In the genomic region with DNA sequence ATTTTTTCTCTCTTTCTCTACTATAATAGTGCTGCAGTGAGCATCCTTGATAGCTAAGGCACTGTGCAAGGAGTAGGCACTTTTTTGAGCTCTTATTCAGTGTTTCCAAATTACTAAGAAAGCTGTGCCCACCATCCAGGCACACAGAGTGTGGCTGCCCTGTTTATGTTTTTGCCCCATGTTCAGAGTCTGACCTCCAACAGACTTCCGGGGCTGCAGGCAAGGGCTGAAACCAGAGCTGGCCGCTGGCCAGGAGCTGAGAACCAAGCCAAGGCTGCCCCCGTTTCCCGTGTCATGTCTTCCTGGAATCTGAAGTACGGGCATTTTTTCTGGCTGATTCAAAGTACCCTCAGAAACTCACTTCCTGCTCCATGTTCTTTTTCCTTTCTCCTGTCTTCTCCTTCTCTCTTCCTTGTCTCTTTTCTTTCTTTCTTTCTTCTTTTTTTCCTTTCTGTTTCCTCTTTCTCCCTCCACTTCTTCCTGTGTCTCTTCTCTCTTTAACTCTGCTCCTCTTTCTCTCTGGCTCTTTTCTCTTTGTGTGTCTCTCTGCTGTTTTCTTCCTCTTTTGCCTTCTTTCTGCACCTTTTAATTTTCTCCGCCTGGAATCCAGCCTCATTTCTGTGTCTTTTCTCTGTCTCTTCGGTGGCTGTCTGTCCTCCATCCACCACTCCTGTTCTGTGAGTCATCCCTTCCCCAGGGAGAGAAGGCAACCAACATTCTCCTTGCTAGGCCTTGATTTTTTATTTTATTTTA, we compare ENCODE assay signal across 8 cellular contexts. TPM values are rescaled to one million over a fixed set of nuclear protein-coding genes. Genes with fewer than 3 reads are reported as not detected.
A peak's percentile ranks its signal among the peaks of the same experiment; 100 is the strongest.
DNase-seq lines count a peak whose midpoint lies in the region; ATAC-seq lines count a peak whose summit lies in the region.

No MANE protein-coding gene starts in this region.

- H3K36me3 Mint-ChIP-seq in activated T-cell treated with anti-CD3 and anti-CD28 coated beads, Interleukin-2, amount 50 U/mL, for 24 hours (ENCODE audit: low read depth), result no peaks in the 10 kb centered on the region

- H3K27me3 Mint-ChIP-seq in activated T-cell treated with anti-CD3 and anti-CD28 coated beads, Interleukin-2, amount 50 U/mL, for 24 hours, result peaks cover 4% of the 10 kb centered on the region

- H3K4me3 Mint-ChIP-seq in activated T-cell treated with anti-CD3 and anti-CD28 coated beads, Interleukin-2, amount 50 U/mL, for 24 hours, result peak overlapping the region; percentile 58

- no peaks in the 10 kb centered on the region for H3K9me3 Mint-ChIP-seq in activated T-cell treated with anti-CD3 and anti-CD28 coated beads, Interleukin-2, amount 50 U/mL, for 24 hours

- H3K4me1 Mint-ChIP-seq in activated T-cell treated with anti-CD3 and anti-CD28 coated beads, Interleukin-2, amount 50 U/mL, for 24 hours (ENCODE audit: low read depth), result peaks cover 15% of the 10 kb centered on the region

- no peak for ATAC-seq in GM19035 (IDR thresholded peaks at IDR 0.05; ENCODE audit: unreplicated experiment)

- peak overlapping the region; percentile 95 for H3K27ac Mint-ChIP-seq in activated T-cell treated with anti-CD3 and anti-CD28 coated beads, Interleukin-2, amount 50 U/mL, for 24 hours

- DNase-seq in NCI-H2171 treated with DMSO at 0.1 percent for 48 hours (lab: John Stamatoyannopoulos, UW) (peak; percentile 51), NCI-H2171 (lab: John Stamatoyannopoulos, UW) (no peak), H4 (ENCODE audit: low spot score) (peak; percentile 84), NCI-H2029 treated with DMSO at 0.1 percent for 48 hours (lab: John Stamatoyannopoulos, UW) (peak; percentile 55), head of caudate nucleus (peak; percentile 29 to 85 (median 68)), posterior vena cava (ENCODE audit: low spot score) (peak; percentile 91)
- DNase-seq in activated T-cell treated with anti-CD3 and anti-CD28 coated beads, Interleukin-2, amount 50 U/mL, for 24 hours, result peak; percentile 54

- intact Hi-C loops in head of caudate nucleus (cut with DNase I), result no loop called here
- intact Hi-C loops in posterior vena cava (cut with DNase I), result no loop called here

RNA-seq across cellular contexts. Expression of gene KCTD14, which starts 17.0 kb away (rescaled TPM):
- 0.77 TPM in 1 of 2 replicates, not detected in the other for total RNA-seq in H4 (2014; rRNA removed; shearing (Covaris generic))
- under 1 TPM; 0.38 to 0.51 TPM for total RNA-seq in posterior vena cava

RNA-seq across cellular contexts. Expression of gene THRSP, which starts 23.6 kb away (rescaled TPM):
- not detected in 2 replicates for total RNA-seq in H4 (2014; rRNA removed; shearing (Covaris generic))
- total RNA-seq in posterior vena cava, result not detected

RNA-seq across cellular contexts. Expression of gene NDUFC2, which starts 39.6 kb away (rescaled TPM):
- total RNA-seq in H4 (2014; rRNA removed; shearing (Covaris generic)), result 121 and 127 TPM in 2 replicates
- 100 to 1,000 TPM; 133 to 148 TPM for total RNA-seq in posterior vena cava

RNA-seq across cellular contexts. Expression of gene INTS4, which starts 45.6 kb away (rescaled TPM):
- total RNA-seq in H4 (2014; rRNA removed; shearing (Covaris generic)), result 26.5 and 28.2 TPM in 2 replicates
- total RNA-seq in posterior vena cava, result 10 to 100 TPM; 20.7 to 22.0 TPM
